8 cellular contexts compared by ENCODE assay signal in genomic region chr11:16605971-16606783, GRCh38.
A peak's percentile ranks its signal among the peaks of the same experiment; 100 is the strongest.
DNase-seq lines count a peak whose midpoint lies in the region; ATAC-seq and TF ChIP-seq lines count a peak whose summit lies in the region.

No MANE protein-coding gene starts in this region.

- H3K4me3 ChIP-seq in HL-60 (replicated peaks; ENCODE audit: insufficient read depth, low read length) (no peak overlapping the region), epithelial cell of esophagus (ENCODE audit: low read length) (peak overlapping the region; percentile 52), mucosa of descending colon (no peak overlapping the region)

- intact Hi-C loops in mucosa of descending colon (cut with DNase I, micrococcal nuclease): loop anchor here (10.0 kb wide), 3 partner anchors 771 to 961 kb away; no protein-coding TSS in a partner anchor

- H3K27me3 ChIP-seq in HL-60 (ENCODE audit: insufficient read depth, poor library complexity, severe bottlenecking): peaks cover 73% of the 10 kb centered on the region

- ATAC-seq in GM19467 (IDR thresholded peaks at IDR 0.05; ENCODE audit: unreplicated experiment): peak; percentile 94
- peak; percentile 82 for ATAC-seq in mucosa of descending colon

- DNase-seq in COLO829 (ENCODE audit: low spot score): peak; percentile 85
- DNase-seq in HL-60 (ENCODE audit: low read depth in 1 of 2, low spot score in 1 of 2): peak; percentile 50 to 86
- DNase-seq in NOMO-1 (lab: John Stamatoyannopoulos, UW; ENCODE audit: unreplicated experiment in 2 of 2): peak; percentile 68 to 78
- DNase-seq in activated CD8-positive, alpha-beta memory T cell treated with anti-CD3 and anti-CD28 coated beads, Interleukin-2, amount 50 U/mL, for 48 hours: peak; percentile 92
- peak; percentile 93 for DNase-seq in epithelial cell of esophagus (ENCODE audit: low read depth)
- DNase-seq in mucosa of descending colon: peak; percentile 86 to 96 (median 93)
- peak; percentile 68 to 82 for DNase-seq in stimulated activated CD8-positive, alpha-beta memory T cell treated with anti-CD3 and anti-CD28 coated beads, Interleukin-2, amount 100 ng/mL, for 48 hours (ENCODE audit: low read depth in 2 of 2)

- no peaks in the 10 kb centered on the region for H3K9me3 ChIP-seq in mucosa of descending colon

- no peak overlapping the region for H3K27ac ChIP-seq in HL-60 (replicated peaks)

- TF ChIP-seq CTCF in HL-60 (IDR thresholded peaks at IDR 0.05; ENCODE audit: insufficient read depth, low read length) (peak; percentile 97), epithelial cell of esophagus (IDR thresholded peaks at IDR 0.05; ENCODE audit: insufficient read depth, low read depth, low read length, missing control alignments) (peak; percentile 99), mucosa of descending colon (IDR thresholded peaks at IDR 0.05) (peak; percentile 91)

- peaks cover 19% of the 10 kb centered on the region for H3K4me1 ChIP-seq in mucosa of descending colon (ENCODE audit: low read depth)

- no peaks in the 10 kb centered on the region for H3K36me3 ChIP-seq in mucosa of descending colon (ENCODE audit: low read depth)
